In genomic region chr7:17275749-17276671, GRCh38 we compare ENCODE assay signal across 12 cellular contexts. TPM values are rescaled to one million over a fixed set of nuclear protein-coding genes. Genes with fewer than 3 reads are reported as not detected.
DNase-seq lines count a peak whose midpoint lies in the region; ATAC-seq and TF ChIP-seq lines count a peak whose summit lies in the region.
"Had no signal": no experiment of that assay in that cellular context is flagged by ENCODE, and none has a peak within 500 bp of the region (broad histone marks: within the 10 kb centered on the region; RNA-seq: fewer than 3 reads in every experiment).

No MANE protein-coding gene starts in this region.

- peak overlapping the region; percentile 42 for H3K4me3 Mint-ChIP-seq in activated naive CD8-positive, alpha-beta T cell
- no peak overlapping the region for H3K4me3 Mint-ChIP-seq in activated naive CD8-positive, alpha-beta T cell treated with anti-CD3 and anti-CD28 coated beads for 36 hours

- H3K27me3 ChIP-seq in lower lobe of right lung (ENCODE audit: low read depth) (no peaks in the 10 kb centered on the region), aorta (ENCODE audit: control insufficient read depth in 1 of 2, insufficient read depth in 2 of 2, low read length in 1 of 2) (no peaks in the 10 kb centered on the region)

- no peak overlapping the region for H3K27ac Mint-ChIP-seq in activated naive CD8-positive, alpha-beta T cell
- H3K27ac Mint-ChIP-seq in activated naive CD8-positive, alpha-beta T cell treated with anti-CD3 and anti-CD28 coated beads for 36 hours, result no peak overlapping the region

- H3K36me3 ChIP-seq in lower lobe of right lung (no peaks in the 10 kb centered on the region), aorta (ENCODE audit: control insufficient read depth in 1 of 2, insufficient read depth in 2 of 2, low read length in 1 of 2) (no peaks in the 10 kb centered on the region)

- H3K36me3 Mint-ChIP-seq in activated naive CD8-positive, alpha-beta T cell, result peaks cover 16% of the 10 kb centered on the region
- peaks cover 13% of the 10 kb centered on the region for H3K36me3 Mint-ChIP-seq in activated naive CD8-positive, alpha-beta T cell treated with anti-CD3 and anti-CD28 coated beads for 36 hours

- peaks cover 25% of the 10 kb centered on the region for H3K4me1 Mint-ChIP-seq in activated naive CD8-positive, alpha-beta T cell (ENCODE audit: low read depth)
- H3K4me1 Mint-ChIP-seq in activated naive CD8-positive, alpha-beta T cell treated with anti-CD3 and anti-CD28 coated beads for 36 hours, result peaks cover 18% of the 10 kb centered on the region

- H3K9me3 Mint-ChIP-seq in activated naive CD8-positive, alpha-beta T cell (ENCODE audit: low read depth), result peaks cover 7% of the 10 kb centered on the region
- H3K9me3 Mint-ChIP-seq in activated naive CD8-positive, alpha-beta T cell treated with anti-CD3 and anti-CD28 coated beads for 36 hours, result peaks cover 9% of the 10 kb centered on the region

- no peaks in the 10 kb centered on the region for H3K9me3 ChIP-seq in lower lobe of right lung
- H3K9me3 ChIP-seq in aorta (ENCODE audit: control insufficient read depth, low read length), result no peaks in the 10 kb centered on the region

- no peak overlapping the region for H3K4me3 ChIP-seq in cardiac fibroblast (replicated peaks in 1 of 2; ENCODE audit: low read depth in 2 of 2, low read length in 2 of 2)
- no peak overlapping the region for H3K4me3 ChIP-seq in lower lobe of right lung
- no peak overlapping the region for H3K4me3 ChIP-seq in aorta (ENCODE audit: low read length in 2 of 2)
- H3K4me3 ChIP-seq: BLaER1 treated with 17β-estradiol and CSF1 and Interleukin-3, amounts not matched to agents 10 nM and 100 nM had no signal

- whole genome bisulfite sequencing in aorta, 2 donors, result 26 to 29% methylated on average over 4 of the region's 4 CpGs

- H3K4me1 ChIP-seq in lower lobe of right lung (peaks cover 28% of the 10 kb centered on the region), aorta (ENCODE audit: control insufficient read depth in 1 of 2, insufficient read depth in 2 of 2, low read length in 2 of 2) (peaks cover 1 to 2% of the 10 kb centered on the region in 2 donors)

- intact Hi-C loops in lower lobe of right lung (cut with DNase I) (no loop called here), aorta (cut with DNase I) (loop anchor here (5.0 to 10.0 kb wide), 2 partner anchors 44 to 181 kb away; no protein-coding TSS in a partner anchor)

- peak overlapping the region; percentile 44 for H3K27ac ChIP-seq in lower lobe of right lung
- peak overlapping the region; percentile 82 for H3K27ac ChIP-seq in aorta (ENCODE audit: low read depth in 1 of 2, low read length in 2 of 2)
- H3K27ac ChIP-seq: BLaER1 treated with 17β-estradiol and CSF1 and Interleukin-3, amounts not matched to agents 10 nM and 100 nM had no signal

- H3K27me3 Mint-ChIP-seq in activated naive CD8-positive, alpha-beta T cell, result no peaks in the 10 kb centered on the region
- H3K27me3 Mint-ChIP-seq in activated naive CD8-positive, alpha-beta T cell treated with anti-CD3 and anti-CD28 coated beads for 36 hours, result no peaks in the 10 kb centered on the region

- ATAC-seq in lower lobe of right lung, result peak; percentile 91 to 96
- peak; percentile 88 for ATAC-seq in aorta (ENCODE audit: low FRiP score)
- ATAC-seq in HG03139 (IDR thresholded peaks at IDR 0.05; ENCODE audit: unreplicated experiment), result no peak
- ATAC-seq: esophagus mucosa had no signal

- DNase-seq in activated naive CD8-positive, alpha-beta T cell treated with anti-CD3 and anti-CD28 coated beads for 36 hours, result no peak
- DNase-seq in cardiac fibroblast (ENCODE audit: low read depth in 2 of 2), result peak; percentile 95 to 99
- no peak for DNase-seq in lower lobe of right lung
- DNase-seq in aorta, result no peak
- DNase-seq in D341Med (ENCODE audit: low spot score), result no peak
- no peak for DNase-seq in iPS-NIHi7 (ENCODE audit: extremely low spot score)
- DNase-seq: activated CD4-positive, alpha-beta T cell treated with anti-CD3 and anti-CD28 coated beads, Interleukin-2, amount 50 U/mL, for 48 hours; NCI-H510A treated with DMSO at 0.1 percent for 48 hours had no signal

- TF ChIP-seq CTCF in cardiac fibroblast (IDR thresholded peaks at IDR 0.05; ENCODE audit: low read depth, low read length) (no peak), lower lobe of right lung (IDR thresholded peaks at IDR 0.05) (no peak)

RNA-seq across cellular contexts. Expression of gene AHR, which starts 22.4 kb away (rescaled TPM):
- total RNA-seq in activated naive CD8-positive, alpha-beta T cell treated with anti-CD3 and anti-CD28 coated beads for 36 hours, result 10 to 100 TPM; 44.9 to 45.9 TPM
- total RNA-seq in lower lobe of right lung, result 132 TPM
- 100 to 1,000 TPM in 1 of 2 donors, 10 to 100 TPM in 1; 65.8 to 117 TPM for total RNA-seq in aorta
- polyA plus RNA-seq in aorta, result 10 to 100 TPM; 16.9 to 36.2 TPM

Comparison
In these comparisons a context has a peak if more than half of its experiments do, and no peak if none do; other contexts are left out.
1. DNase-seq: peak in cardiac fibroblast (2 of 2); none in activated naive CD8-positive, alpha-beta T cell treated with anti-CD3 and anti-CD28 coated beads for 36 hours (single experiment), lower lobe of right lung (single experiment), aorta (0 of 2), D341Med (single experiment) and iPS-NIHi7 (single experiment).